In the genomic region with DNA sequence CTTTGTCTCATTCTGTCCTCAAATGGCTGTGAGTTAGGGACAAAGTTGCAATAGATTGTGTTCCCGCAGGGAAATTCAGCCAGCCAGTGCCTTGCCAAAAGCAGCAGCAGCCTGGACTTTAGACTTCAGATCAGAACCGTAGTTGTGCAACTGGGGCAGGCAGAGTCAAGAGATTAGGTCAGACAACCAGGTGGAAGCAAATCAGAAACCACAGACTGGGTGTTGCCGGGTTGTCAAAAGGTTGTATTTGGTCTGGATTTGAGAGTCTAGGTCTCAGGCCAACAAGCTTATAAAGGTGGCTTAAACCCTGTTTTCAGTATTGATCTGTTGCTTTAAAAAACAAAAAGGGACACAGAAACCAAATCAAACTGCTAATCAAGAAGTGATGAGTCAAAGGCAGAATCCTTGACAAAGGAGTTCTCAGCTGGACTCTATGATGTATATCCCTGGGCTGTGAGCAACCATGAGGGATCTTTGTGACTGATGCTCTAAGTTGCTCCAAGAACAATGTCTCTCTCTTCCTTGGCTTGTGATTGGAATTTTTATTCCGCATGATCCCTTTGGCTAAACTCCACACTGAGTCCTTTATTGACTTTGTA, we compare ENCODE assay signal across 11 cellular contexts. TPM values are rescaled to one million over a fixed set of nuclear protein-coding genes. Genes with fewer than 3 reads are reported as not detected.
DNase-seq lines count a peak whose midpoint lies in the region; ATAC-seq, FAIRE-seq and TF ChIP-seq lines count a peak whose summit lies in the region.
"Had no signal": no experiment of that assay in that cellular context is flagged by ENCODE, and none has a peak within 500 bp of the region (broad histone marks: within the 10 kb centered on the region; RNA-seq: fewer than 3 reads in every experiment).

No MANE protein-coding gene starts in this region.

- intact Hi-C loops in GM12878 (cut with micrococcal nuclease; ENCODE audit: unreplicated experiment): no loop called here

- no peaks in the 10 kb centered on the region for H4K20me1 ChIP-seq in GM12878 (ENCODE audit: control insufficient read depth, insufficient read depth)

- SMC1A ChIA-PET in GM12878 (lab: Charles Lee; ENCODE audit: uncharacterized antibody, unreplicated experiment): no interaction called here

- H3K4me3 ChIP-seq in GM12878: no peak overlapping the region
- H3K4me3 ChIP-seq in tibial nerve: no peak overlapping the region
- no peak overlapping the region for H3K4me3 ChIP-seq in suprapubic skin

- TF ChIP-seq EP300 in GM12878 (IDR thresholded peaks at IDR 0.05; ENCODE audit: borderline replicate concordance in 1 of 2, control insufficient read depth in 1 of 2, low read depth in 2 of 2, low read length in 2 of 2): no peak
- TF ChIP-seq EP300 in tibial nerve (IDR thresholded peaks at IDR 0.05): peak in 1 of 2 donors; percentile 78
- TF ChIP-seq EP300 in suprapubic skin (IDR thresholded peaks at IDR 0.05): no peak

- no peak overlapping the region for H2AFZ ChIP-seq in GM12878 (ENCODE audit: control insufficient read depth, low read depth, low read length)

- TF ChIP-seq CTCF in GM12878 (IDR thresholded peaks at IDR 0.05 in 2 of 3, conservative IDR thresholded peaks at IDR 0.05 in 1 of 3; ENCODE audit: control insufficient read depth in 2 of 3, extremely low read depth in 1 of 3, insufficient read depth in 1 of 3, low read depth in 3 of 3, low read length in 3 of 3): no peak
- TF ChIP-seq CTCF in tibial nerve (IDR thresholded peaks at IDR 0.05): no peak
- TF ChIP-seq CTCF in suprapubic skin (IDR thresholded peaks at IDR 0.05): no peak

- H3K27me3 ChIP-seq in GM12878 (replicated peaks in 1 of 2; ENCODE audit: control insufficient read depth in 2 of 2, insufficient read depth in 2 of 2, low read length in 1 of 2) (no peaks in the 10 kb centered on the region), tibial nerve (no peaks in the 10 kb centered on the region), suprapubic skin (no peaks in the 10 kb centered on the region)

- no peak for TF ChIP-seq POLR2A in GM12878 (IDR thresholded peaks at IDR 0.05; ENCODE audit: low read depth, low read length)
- TF ChIP-seq POLR2A in tibial nerve (IDR thresholded peaks at IDR 0.05): no peak
- TF ChIP-seq POLR2A in suprapubic skin (IDR thresholded peaks at IDR 0.05): no peak

- H3K9ac ChIP-seq in GM12878 (ENCODE audit: control insufficient read depth, insufficient read depth, low read length): no peak overlapping the region

- CTCF ChIA-PET in GM12878 (lab: Yijun Ruan, JAX): no interaction called here

- H3K4me1 ChIP-seq in GM12878 (ENCODE audit: control insufficient read depth, insufficient read depth, low read length) (peaks cover 10% of the 10 kb centered on the region), tibial nerve (peaks cover 0 to 47% (median 4%) of the 10 kb centered on the region in 4 donors), suprapubic skin (peaks cover 21% of the 10 kb centered on the region)

- TF ChIP-seq RAD21 in GM12878 (IDR thresholded peaks at IDR 0.05; ENCODE audit: insufficient read depth, low read depth, low read length): no peak

- H3K36me3 ChIP-seq in GM12878 (ENCODE audit: control insufficient read depth in 2 of 2, insufficient read depth in 2 of 2, low read length in 1 of 2): no peaks in the 10 kb centered on the region
- no peaks in the 10 kb centered on the region for H3K36me3 ChIP-seq in tibial nerve
- H3K36me3 ChIP-seq in suprapubic skin: no peaks in the 10 kb centered on the region

- H3K9me3 ChIP-seq in GM12878 (replicated peaks; ENCODE audit: control insufficient read depth, insufficient read depth, low read length): no peaks in the 10 kb centered on the region
- no peaks in the 10 kb centered on the region for H3K9me3 ChIP-seq in tibial nerve
- H3K9me3 ChIP-seq in suprapubic skin: no peaks in the 10 kb centered on the region

- BruUV-seq in GM12878 (replicated peaks; lab: Mats Ljungman, UMichigan): no TSS peak

- DNase-seq in GM12878 (ENCODE audit: low read depth, low spot score): no peak
- DNase-seq in iris pigment epithelial cell (ENCODE audit: low read depth): peak; percentile 55
- DNase-seq in tibial nerve (ENCODE audit: low spot score in 2 of 2): peak; percentile 57 to 61
- no peak for DNase-seq in suprapubic skin (ENCODE audit: low spot score in 2 of 2)
- no peak for DNase-seq in NCI-H1105 treated with DMSO at 0.1 percent for 48 hours (lab: John Stamatoyannopoulos, UW)
- no peak for DNase-seq in stimulated activated naive CD4-positive, alpha-beta T cell treated with Interleukin-2 at 50 U/mL for 16 hours (lab: John Stamatoyannopoulos, UW)
- DNase-seq in RKO (ENCODE audit: low spot score): no peak
- DNase-seq: NCI-H2029; stimulated activated CD4-positive, alpha-beta T cell treated with anti-CD3 and anti-CD28 coated beads, Interleukin-4, amount 100 ng/mL, for 4 hours had no signal

- peak; percentile 49 for ATAC-seq in HG02973 (IDR thresholded peaks at IDR 0.05; ENCODE audit: unreplicated experiment)
- peak; percentile 40 for ATAC-seq in GM12878

- no peaks in the 10 kb centered on the region for H3K79me2 ChIP-seq in GM12878 (ENCODE audit: control insufficient read depth, insufficient read depth, low read length)

- H3K27ac ChIP-seq in GM12878 (ENCODE audit: control insufficient read depth, insufficient read depth) (no peak overlapping the region), tibial nerve (peak overlapping the region in 1 of 4 donors; percentile 62), suprapubic skin (no peak overlapping the region)
- H3K27ac ChIP-seq: VCaP had no signal

- RAD21 ChIA-PET in GM12878 (lab: Charles Lee; ENCODE audit: unreplicated experiment): interaction anchor here (0.9 kb wide), 1 partner anchor 21 kb away, joined by 3 read pairs; no protein-coding TSS in a partner anchor

- POLR2A ChIA-PET in GM12878 (lab: Charles Lee): no interaction called here

- no peak overlapping the region for H3K4me2 ChIP-seq in GM12878 (ENCODE audit: control insufficient read depth, insufficient read depth)

- FAIRE-seq in GM12878 (lab: Jason Lieb, UNC): peak; percentile 52

- WGBS in GM12878 (ENCODE audit: insufficient coverage, insufficient replicate concordance, low lambda C conversion rate, missing lambda C conversion rate): 34% methylated on average over 4 of the region's 4 CpGs
- 23 to 36% methylated on average over 4 of the region's 4 CpGs for WGBS in tibial nerve, 2 donors
- 43% methylated on average over 4 of the region's 4 CpGs for WGBS in suprapubic skin

- in situ Hi-C loops in GM12878 (cut with MboI): no loop called here

TF ChIP-seq in GM12878, 131 proteins besides CTCF, POLR2A, EP300 and RAD21:
- TF ChIP-seq GABPA (IDR thresholded peaks at IDR 0.05; ENCODE audit: low read depth) (no peak), MTA2 (IDR thresholded peaks at IDR 0.05; ENCODE audit: low read depth) (no peak), NR2F1 (conservative IDR thresholded peaks at IDR 0.05) (no peak)

RNA-seq across cellular contexts. Expression of gene RFK, which starts 21.0 kb away (rescaled TPM):
- 7.3 and 7.7 TPM in 2 replicates for total RNA-seq in GM12878 (2013; cell fraction: nucleolus; rRNA removed)
- total RNA-seq in GM12878 (2014; rRNA removed) (11.4 and 11.5 TPM in 2 replicates), GM12878 (2014; rRNA removed; fragmentation: Illumina TruSeq; extraction: Trizol) (12.1 and 12.8 TPM in 2 replicates), GM12878 (2021) (8.3 TPM in 2 replicates), tibial nerve (10 to 100 TPM in 2 of 4 donors, 1 to 10 TPM in 2; 8.8 to 11.4 (median 9.9) TPM), suprapubic skin (10 to 100 TPM in 2 of 4 donors, 1 to 10 TPM in 2; 6.3 to 14.4 (median 10.5) TPM)
- polyA plus RNA-seq in GM12878 (2011; ENCODE audit: low read depth): 2.3 TPM
- polyA plus RNA-seq in GM12878 (2011; rRNA removed) (18.6 and 28.7 TPM in 2 replicates), GM12878 (2014; fragmentation: Illumina TruSeq; extraction: Trizol) (13.0 and 15.2 TPM in 2 replicates), GM12878 (2014; fragmentation: Nextera tagmentation; extraction: Ambion mirVana) (1 to 10 TPM; 4.4 to 7.9 TPM), GM12878 (2014; rRNA removed) (7.0 and 7.5 TPM in 2 replicates), GM12878 (2016; fragmentation: Nextera tagmentation; extraction: Ambion mirVana) (10 to 100 TPM; 11.7 to 12.5 TPM)
- polyA plus RNA-seq in GM12878 (2011; cell fraction: cytosol; rRNA removed): 5.6 and 6.2 TPM in 2 replicates
- polyA plus RNA-seq in GM12878 (2011; cell fraction: nucleus; rRNA removed): 2.8 and 4.3 TPM in 2 replicates
- polyA plus RNA-seq in GM12878 (2012): 3.8 and 4.7 TPM in 2 replicates
- polyA minus RNA-seq in GM12878 (2011; rRNA and poly(A)+ RNA removed): 3.5 and 6.9 TPM in 2 replicates
- polyA minus RNA-seq in GM12878 (2011; cell fraction: cytosol; rRNA and poly(A)+ RNA removed): 4.0 and 4.5 TPM in 2 replicates
- 4.8 and 10.6 TPM in 2 replicates for polyA minus RNA-seq in GM12878 (2011; cell fraction: nucleus; rRNA and poly(A)+ RNA removed)

Comparison
In these comparisons a context has a peak if more than half of its experiments do, and no peak if none do; other contexts are left out.
1. DNase-seq: peak in iris pigment epithelial cell (single experiment) and tibial nerve (2 of 2); none in GM12878 (single experiment), suprapubic skin (0 of 2), NCI-H1105 treated with DMSO at 0.1 percent for 48 hours (single experiment), stimulated activated naive CD4-positive, alpha-beta T cell treated with Interleukin-2 at 50 U/mL for 16 hours (single experiment) and RKO (single experiment).